ENCODE assay signal across 1 cellular context in the genomic region with DNA sequence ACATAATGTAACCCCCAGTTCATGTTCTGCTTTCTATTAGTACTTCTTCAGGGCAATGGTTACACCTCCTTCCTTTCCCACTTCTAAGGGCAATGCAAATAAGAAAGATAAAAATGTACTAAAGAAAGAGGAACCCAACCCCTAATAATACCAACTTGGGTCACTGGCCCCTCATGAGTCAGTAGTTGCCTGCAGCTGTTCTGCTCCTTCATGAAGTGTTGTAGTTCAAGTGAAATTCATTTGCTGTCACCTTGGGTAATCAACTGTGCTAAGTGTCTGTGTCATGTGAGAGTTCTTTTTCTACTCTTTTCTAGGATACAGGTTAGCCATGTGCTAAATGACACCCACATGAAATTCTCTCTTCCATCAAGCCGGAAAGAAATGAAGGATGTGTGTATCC.
A peak's percentile ranks its signal among the peaks of the same experiment; 100 is the strongest.
TF ChIP-seq lines count a peak whose summit lies in the region.

No MANE protein-coding gene starts in this region.

TF ChIP-seq in GM12878, 131 proteins besides CTCF, POLR2A, EP300 and RAD21 (continued from another document and continues in another):
- TF ChIP-seq, protein P1, sequence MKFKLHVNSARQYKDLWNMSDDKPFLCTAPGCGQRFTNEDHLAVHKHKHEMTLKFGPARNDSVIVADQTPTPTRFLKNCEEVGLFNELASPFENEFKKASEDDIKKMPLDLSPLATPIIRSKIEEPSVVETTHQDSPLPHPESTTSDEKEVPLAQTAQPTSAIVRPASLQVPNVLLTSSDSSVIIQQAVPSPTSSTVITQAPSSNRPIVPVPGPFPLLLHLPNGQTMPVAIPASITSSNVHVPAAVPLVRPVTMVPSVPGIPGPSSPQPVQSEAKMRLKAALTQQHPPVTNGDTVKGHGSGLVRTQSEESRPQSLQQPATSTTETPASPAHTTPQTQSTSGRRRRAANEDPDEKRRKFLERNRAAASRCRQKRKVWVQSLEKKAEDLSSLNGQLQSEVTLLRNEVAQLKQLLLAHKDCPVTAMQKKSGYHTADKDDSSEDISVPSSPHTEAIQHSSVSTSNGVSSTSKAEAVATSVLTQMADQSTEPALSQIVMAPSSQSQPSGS (IDR thresholded peaks at IDR 0.05; ENCODE audit: low read length): peak; percentile 74
- TF ChIP-seq CHD2 (IDR thresholded peaks at IDR 0.05; ENCODE audit: borderline replicate concordance, low read depth, low read length) (peak; percentile 46; the same call in 1 of the 2 replicates), MYC (IDR thresholded peaks at IDR 0.05; ENCODE audit: insufficient read depth, insufficient read length, insufficient replicate concordance, low read length, severe bottlenecking) (no peak), ASH2L (IDR thresholded peaks at IDR 0.05; ENCODE audit: borderline replicate concordance, low read depth) (no peak; the same call in 1 of the 2 replicates), TBL1XR1 (IDR thresholded peaks at IDR 0.05; ENCODE audit: low read depth, low read length) (no peak), ZSCAN29 (IDR thresholded peaks at IDR 0.05) (no peak), NFIC (IDR thresholded peaks at IDR 0.05; ENCODE audit: low read depth, low read length) (peak; percentile 77), ETV6 (conservative IDR thresholded peaks at IDR 0.05 in 1 of 2, IDR thresholded peaks at IDR 0.05 in 1 of 2; ENCODE audit: borderline replicate concordance in 1 of 2, low read depth in 1 of 2) (no peak; a peak in 1 of 4 replicates), ESRRA (IDR thresholded peaks at IDR 0.05; ENCODE audit: low read length) (no peak), RFX5 (IDR thresholded peaks at IDR 0.05; ENCODE audit: low read depth, low read length) (peak; percentile 92), BCL11A (IDR thresholded peaks at IDR 0.05; ENCODE audit: low read depth, low read length) (peak; percentile 67), NFYA (IDR thresholded peaks at IDR 0.05; ENCODE audit: borderline replicate concordance, low read depth, low read length) (no peak), SIX5 (IDR thresholded peaks at IDR 0.05; ENCODE audit: low read depth, low read length, severe bottlenecking) (no peak), ZNF217 (IDR thresholded peaks at IDR 0.05) (0 out of 2 replicates have a peak, but pooled peaks have one; percentile 27), SRF (IDR thresholded peaks at IDR 0.05; ENCODE audit: low read depth in 2 of 2, low read length in 2 of 2) (no peak), PAX8 (IDR thresholded peaks at IDR 0.05) (no peak), NBN (IDR thresholded peaks at IDR 0.05) (peak; percentile 74), ATF7 (IDR thresholded peaks at IDR 0.05; ENCODE audit: low read depth) (peak; percentile 69; the same call in 1 of the 2 replicates), TCF3 (IDR thresholded peaks at IDR 0.05; ENCODE audit: borderline replicate concordance, insufficient read depth, low read depth, low read length) (0 out of 2 replicates have a peak, but pooled peaks have one; percentile 23), SUZ12 (IDR thresholded peaks at IDR 0.05; ENCODE audit: unreplicated experiment) (no peak), SPI1 (IDR thresholded peaks at IDR 0.05; ENCODE audit: borderline replicate concordance, insufficient read depth, low read depth, low read length) (peak; percentile 93), NR2C1 (IDR thresholded peaks at IDR 0.05) (0 out of 2 replicates have a peak, but pooled peaks have one; percentile 23), CBFB (IDR thresholded peaks at IDR 0.05; ENCODE audit: low read depth) (no peak), HCFC1 (IDR thresholded peaks at IDR 0.05; ENCODE audit: low read length) (no peak)
- TF ChIP-seq, protein P2, sequence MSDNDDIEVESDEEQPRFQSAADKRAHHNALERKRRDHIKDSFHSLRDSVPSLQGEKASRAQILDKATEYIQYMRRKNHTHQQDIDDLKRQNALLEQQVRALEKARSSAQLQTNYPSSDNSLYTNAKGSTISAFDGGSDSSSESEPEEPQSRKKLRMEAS (IDR thresholded peaks at IDR 0.05; ENCODE audit: low read depth, low read length): no peak
- TF ChIP-seq, protein P3, sequence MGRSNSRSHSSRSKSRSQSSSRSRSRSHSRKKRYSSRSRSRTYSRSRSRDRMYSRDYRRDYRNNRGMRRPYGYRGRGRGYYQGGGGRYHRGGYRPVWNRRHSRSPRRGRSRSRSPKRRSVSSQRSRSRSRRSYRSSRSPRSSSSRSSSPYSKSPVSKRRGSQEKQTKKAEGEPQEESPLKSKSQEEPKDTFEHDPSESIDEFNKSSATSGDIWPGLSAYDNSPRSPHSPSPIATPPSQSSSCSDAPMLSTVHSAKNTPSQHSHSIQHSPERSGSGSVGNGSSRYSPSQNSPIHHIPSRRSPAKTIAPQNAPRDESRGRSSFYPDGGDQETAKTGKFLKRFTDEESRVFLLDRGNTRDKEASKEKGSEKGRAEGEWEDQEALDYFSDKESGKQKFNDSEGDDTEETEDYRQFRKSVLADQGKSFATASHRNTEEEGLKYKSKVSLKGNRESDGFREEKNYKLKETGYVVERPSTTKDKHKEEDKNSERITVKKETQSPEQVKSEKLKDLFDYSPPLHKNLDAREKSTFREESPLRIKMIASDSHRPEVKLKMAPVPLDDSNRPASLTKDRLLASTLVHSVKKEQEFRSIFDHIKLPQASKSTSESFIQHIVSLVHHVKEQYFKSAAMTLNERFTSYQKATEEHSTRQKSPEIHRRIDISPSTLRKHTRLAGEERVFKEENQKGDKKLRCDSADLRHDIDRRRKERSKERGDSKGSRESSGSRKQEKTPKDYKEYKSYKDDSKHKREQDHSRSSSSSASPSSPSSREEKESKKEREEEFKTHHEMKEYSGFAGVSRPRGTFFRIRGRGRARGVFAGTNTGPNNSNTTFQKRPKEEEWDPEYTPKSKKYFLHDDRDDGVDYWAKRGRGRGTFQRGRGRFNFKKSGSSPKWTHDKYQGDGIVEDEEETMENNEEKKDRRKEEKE (IDR thresholded peaks at IDR 0.05): no peak
- TF ChIP-seq, protein P4, sequence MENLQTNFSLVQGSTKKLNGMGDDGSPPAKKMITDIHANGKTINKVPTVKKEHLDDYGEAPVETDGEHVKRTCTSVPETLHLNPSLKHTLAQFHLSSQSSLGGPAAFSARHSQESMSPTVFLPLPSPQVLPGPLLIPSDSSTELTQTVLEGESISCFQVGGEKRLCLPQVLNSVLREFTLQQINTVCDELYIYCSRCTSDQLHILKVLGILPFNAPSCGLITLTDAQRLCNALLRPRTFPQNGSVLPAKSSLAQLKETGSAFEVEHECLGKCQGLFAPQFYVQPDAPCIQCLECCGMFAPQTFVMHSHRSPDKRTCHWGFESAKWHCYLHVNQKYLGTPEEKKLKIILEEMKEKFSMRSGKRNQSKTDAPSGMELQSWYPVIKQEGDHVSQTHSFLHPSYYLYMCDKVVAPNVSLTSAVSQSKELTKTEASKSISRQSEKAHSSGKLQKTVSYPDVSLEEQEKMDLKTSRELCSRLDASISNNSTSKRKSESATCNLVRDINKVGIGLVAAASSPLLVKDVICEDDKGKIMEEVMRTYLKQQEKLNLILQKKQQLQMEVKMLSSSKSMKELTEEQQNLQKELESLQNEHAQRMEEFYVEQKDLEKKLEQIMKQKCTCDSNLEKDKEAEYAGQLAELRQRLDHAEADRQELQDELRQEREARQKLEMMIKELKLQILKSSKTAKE (IDR thresholded peaks at IDR 0.05; ENCODE audit: low read depth, poor library complexity, severe bottlenecking): peak; percentile 35
- TF ChIP-seq, protein P5, sequence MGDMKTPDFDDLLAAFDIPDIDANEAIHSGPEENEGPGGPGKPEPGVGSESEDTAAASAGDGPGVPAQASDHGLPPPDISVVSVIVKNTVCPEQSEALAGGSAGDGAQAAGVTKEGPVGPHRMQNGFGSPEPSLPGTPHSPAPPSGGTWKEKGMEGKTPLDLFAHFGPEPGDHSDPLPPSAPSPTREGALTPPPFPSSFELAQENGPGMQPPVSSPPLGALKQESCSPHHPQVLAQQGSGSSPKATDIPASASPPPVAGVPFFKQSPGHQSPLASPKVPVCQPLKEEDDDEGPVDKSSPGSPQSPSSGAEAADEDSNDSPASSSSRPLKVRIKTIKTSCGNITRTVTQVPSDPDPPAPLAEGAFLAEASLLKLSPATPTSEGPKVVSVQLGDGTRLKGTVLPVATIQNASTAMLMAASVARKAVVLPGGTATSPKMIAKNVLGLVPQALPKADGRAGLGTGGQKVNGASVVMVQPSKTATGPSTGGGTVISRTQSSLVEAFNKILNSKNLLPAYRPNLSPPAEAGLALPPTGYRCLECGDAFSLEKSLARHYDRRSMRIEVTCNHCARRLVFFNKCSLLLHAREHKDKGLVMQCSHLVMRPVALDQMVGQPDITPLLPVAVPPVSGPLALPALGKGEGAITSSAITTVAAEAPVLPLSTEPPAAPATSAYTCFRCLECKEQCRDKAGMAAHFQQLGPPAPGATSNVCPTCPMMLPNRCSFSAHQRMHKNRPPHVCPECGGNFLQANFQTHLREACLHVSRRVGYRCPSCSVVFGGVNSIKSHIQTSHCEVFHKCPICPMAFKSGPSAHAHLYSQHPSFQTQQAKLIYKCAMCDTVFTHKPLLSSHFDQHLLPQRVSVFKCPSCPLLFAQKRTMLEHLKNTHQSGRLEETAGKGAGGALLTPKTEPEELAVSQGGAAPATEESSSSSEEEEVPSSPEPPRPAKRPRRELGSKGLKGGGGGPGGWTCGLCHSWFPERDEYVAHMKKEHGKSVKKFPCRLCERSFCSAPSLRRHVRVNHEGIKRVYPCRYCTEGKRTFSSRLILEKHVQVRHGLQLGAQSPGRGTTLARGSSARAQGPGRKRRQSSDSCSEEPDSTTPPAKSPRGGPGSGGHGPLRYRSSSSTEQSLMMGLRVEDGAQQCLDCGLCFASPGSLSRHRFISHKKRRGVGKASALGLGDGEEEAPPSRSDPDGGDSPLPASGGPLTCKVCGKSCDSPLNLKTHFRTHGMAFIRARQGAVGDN (IDR thresholded peaks at IDR 0.05): peak; percentile 88; the same call in 1 of the 2 replicates
- TF ChIP-seq, protein P6, sequence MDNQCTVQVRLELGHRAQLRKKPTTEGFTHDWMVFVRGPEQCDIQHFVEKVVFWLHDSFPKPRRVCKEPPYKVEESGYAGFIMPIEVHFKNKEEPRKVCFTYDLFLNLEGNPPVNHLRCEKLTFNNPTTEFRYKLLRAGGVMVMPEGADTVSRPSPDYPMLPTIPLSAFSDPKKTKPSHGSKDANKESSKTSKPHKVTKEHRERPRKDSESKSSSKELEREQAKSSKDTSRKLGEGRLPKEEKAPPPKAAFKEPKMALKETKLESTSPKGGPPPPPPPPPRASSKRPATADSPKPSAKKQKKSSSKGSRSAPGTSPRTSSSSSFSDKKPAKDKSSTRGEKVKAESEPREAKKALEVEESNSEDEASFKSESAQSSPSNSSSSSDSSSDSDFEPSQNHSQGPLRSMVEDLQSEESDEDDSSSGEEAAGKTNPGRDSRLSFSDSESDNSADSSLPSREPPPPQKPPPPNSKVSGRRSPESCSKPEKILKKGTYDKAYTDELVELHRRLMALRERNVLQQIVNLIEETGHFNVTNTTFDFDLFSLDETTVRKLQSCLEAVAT (IDR thresholded peaks at IDR 0.05): 0 out of 2 replicates have a peak, but pooled peaks have one; percentile 34
- TF ChIP-seq, protein P7, sequence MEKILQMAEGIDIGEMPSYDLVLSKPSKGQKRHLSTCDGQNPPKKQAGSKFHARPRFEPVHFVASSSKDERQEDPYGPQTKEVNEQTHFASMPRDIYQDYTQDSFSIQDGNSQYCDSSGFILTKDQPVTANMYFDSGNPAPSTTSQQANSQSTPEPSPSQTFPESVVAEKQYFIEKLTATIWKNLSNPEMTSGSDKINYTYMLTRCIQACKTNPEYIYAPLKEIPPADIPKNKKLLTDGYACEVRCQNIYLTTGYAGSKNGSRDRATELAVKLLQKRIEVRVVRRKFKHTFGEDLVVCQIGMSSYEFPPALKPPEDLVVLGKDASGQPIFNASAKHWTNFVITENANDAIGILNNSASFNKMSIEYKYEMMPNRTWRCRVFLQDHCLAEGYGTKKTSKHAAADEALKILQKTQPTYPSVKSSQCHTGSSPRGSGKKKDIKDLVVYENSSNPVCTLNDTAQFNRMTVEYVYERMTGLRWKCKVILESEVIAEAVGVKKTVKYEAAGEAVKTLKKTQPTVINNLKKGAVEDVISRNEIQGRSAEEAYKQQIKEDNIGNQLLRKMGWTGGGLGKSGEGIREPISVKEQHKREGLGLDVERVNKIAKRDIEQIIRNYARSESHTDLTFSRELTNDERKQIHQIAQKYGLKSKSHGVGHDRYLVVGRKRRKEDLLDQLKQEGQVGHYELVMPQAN (conservative IDR thresholded peaks at IDR 0.05): no peak
- TF ChIP-seq, protein P8, sequence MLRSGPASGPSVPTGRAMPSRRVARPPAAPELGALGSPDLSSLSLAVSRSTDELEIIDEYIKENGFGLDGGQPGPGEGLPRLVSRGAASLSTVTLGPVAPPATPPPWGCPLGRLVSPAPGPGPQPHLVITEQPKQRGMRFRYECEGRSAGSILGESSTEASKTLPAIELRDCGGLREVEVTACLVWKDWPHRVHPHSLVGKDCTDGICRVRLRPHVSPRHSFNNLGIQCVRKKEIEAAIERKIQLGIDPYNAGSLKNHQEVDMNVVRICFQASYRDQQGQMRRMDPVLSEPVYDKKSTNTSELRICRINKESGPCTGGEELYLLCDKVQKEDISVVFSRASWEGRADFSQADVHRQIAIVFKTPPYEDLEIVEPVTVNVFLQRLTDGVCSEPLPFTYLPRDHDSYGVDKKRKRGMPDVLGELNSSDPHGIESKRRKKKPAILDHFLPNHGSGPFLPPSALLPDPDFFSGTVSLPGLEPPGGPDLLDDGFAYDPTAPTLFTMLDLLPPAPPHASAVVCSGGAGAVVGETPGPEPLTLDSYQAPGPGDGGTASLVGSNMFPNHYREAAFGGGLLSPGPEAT (IDR thresholded peaks at IDR 0.05; ENCODE audit: low read depth): peak; percentile 71; the same call in 1 of the 2 replicates
- TF ChIP-seq, protein P9, sequence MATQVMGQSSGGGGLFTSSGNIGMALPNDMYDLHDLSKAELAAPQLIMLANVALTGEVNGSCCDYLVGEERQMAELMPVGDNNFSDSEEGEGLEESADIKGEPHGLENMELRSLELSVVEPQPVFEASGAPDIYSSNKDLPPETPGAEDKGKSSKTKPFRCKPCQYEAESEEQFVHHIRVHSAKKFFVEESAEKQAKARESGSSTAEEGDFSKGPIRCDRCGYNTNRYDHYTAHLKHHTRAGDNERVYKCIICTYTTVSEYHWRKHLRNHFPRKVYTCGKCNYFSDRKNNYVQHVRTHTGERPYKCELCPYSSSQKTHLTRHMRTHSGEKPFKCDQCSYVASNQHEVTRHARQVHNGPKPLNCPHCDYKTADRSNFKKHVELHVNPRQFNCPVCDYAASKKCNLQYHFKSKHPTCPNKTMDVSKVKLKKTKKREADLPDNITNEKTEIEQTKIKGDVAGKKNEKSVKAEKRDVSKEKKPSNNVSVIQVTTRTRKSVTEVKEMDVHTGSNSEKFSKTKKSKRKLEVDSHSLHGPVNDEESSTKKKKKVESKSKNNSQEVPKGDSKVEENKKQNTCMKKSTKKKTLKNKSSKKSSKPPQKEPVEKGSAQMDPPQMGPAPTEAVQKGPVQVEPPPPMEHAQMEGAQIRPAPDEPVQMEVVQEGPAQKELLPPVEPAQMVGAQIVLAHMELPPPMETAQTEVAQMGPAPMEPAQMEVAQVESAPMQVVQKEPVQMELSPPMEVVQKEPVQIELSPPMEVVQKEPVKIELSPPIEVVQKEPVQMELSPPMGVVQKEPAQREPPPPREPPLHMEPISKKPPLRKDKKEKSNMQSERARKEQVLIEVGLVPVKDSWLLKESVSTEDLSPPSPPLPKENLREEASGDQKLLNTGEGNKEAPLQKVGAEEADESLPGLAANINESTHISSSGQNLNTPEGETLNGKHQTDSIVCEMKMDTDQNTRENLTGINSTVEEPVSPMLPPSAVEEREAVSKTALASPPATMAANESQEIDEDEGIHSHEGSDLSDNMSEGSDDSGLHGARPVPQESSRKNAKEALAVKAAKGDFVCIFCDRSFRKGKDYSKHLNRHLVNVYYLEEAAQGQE (IDR thresholded peaks at IDR 0.05; ENCODE audit: low read depth, low read length): no peak
- TF ChIP-seq, protein P10, sequence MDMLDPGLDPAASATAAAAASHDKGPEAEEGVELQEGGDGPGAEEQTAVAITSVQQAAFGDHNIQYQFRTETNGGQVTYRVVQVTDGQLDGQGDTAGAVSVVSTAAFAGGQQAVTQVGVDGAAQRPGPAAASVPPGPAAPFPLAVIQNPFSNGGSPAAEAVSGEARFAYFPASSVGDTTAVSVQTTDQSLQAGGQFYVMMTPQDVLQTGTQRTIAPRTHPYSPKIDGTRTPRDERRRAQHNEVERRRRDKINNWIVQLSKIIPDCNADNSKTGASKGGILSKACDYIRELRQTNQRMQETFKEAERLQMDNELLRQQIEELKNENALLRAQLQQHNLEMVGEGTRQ (IDR thresholded peaks at IDR 0.05; ENCODE audit: borderline replicate concordance, low read depth, low read length): no peak
